1 cellular context compared by ENCODE assay signal in genomic region chr12:80862606-80863005, GRCh38.
TF ChIP-seq lines count a peak whose summit lies in the region.

No MANE protein-coding gene starts in this region.

TF ChIP-seq in IMR-90, 13 proteins besides CTCF, POLR2A, EP300 and RAD21 (continued from another document):
- TF ChIP-seq ELK1 (IDR thresholded peaks at IDR 0.05; ENCODE audit: borderline replicate concordance, low read depth, low read length) (no peak), RCOR1 (IDR thresholded peaks at IDR 0.05; ENCODE audit: insufficient replicate concordance, low read length) (no peak)
TF ChIP-seq in IMR-90: peak in this region for 0.
